In the genomic region with DNA sequence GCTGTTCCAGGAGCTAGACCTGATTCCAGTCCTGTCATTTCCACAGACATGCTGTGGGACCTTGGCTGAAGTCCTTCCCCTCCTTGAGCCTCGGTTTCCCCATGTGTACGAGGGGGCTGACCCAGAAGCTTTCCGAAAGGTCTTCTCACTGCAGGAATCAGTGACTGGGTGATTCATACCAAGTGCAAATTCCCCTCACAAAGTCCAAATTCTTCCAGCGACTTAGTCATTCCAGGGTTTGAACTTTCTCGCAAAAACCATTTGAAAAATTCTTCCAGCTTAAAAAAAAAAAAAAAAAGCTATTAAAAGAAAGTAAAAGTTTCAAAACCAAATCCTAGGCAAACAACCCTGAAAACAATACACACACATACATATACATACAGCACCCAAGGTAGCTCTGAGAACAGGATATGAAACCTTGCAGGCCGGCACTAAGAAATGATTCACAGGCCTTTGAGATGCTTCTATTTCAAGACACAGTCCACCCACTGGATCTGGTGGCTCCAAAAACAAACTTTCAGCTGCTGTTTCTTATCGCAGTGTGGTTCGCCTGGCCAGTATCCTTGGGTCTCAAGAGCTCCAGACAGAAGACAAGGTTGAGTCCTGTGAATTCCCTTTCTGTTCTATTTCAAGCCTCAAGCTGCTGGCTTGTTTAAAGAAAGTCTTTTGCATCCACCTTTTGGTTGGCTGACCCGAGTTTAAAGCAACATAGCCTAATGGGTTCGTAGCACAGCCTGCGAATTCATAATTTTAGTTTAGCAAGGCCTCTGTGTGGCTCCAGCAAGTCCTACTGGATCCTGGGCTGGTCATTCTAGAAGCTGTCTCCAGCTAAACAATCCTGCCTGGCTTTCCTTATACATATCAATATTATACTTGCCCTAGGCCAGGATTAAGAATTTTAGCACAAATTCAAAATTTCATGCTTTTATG, we compare ENCODE assay signal across 9 cellular contexts. TPM values are rescaled to one million over a fixed set of nuclear protein-coding genes. Genes with fewer than 3 reads are reported as not detected.
A peak's percentile ranks its signal among the peaks of the same experiment; 100 is the strongest.
DNase-seq lines count a peak whose midpoint lies in the region; ATAC-seq, FAIRE-seq and TF ChIP-seq lines count a peak whose summit lies in the region.
"Had no signal": no experiment of that assay in that cellular context is flagged by ENCODE, and none has a peak within 500 bp of the region (broad histone marks: within the 10 kb centered on the region; RNA-seq: fewer than 3 reads in every experiment).

No MANE protein-coding gene starts in this region.

- peak overlapping the region; percentile 83 for H3K27ac Mint-ChIP-seq in neural crest cell (ENCODE audit: unreplicated experiment)

- H3K27me3 Mint-ChIP-seq in neural crest cell (ENCODE audit: low read depth), result no peaks in the 10 kb centered on the region

- no peaks in the 10 kb centered on the region for H3K9me3 Mint-ChIP-seq in neural crest cell

- ATAC-seq in HG02798 (IDR thresholded peaks at IDR 0.05; ENCODE audit: poor library complexity, unreplicated experiment), result peak; percentile 85

- H3K4me3 Mint-ChIP-seq in neural crest cell, result no peak overlapping the region

- peak; percentile 41 for DNase-seq in NK-92 treated with Interleukin-12 subunit alpha and Interleukin-12 subunit beta, amount 100 ng/mL, for 24 hours (lab: John Stamatoyannopoulos, UW)
- DNase-seq in NK-92 (lab: John Stamatoyannopoulos, UW; ENCODE audit: unreplicated experiment) (no peak), RCC 7860 (ENCODE audit: low spot score) (peak; percentile 82), coronary artery (ENCODE audit: low spot score) (peak; percentile 88), neural crest cell (ENCODE audit: low read depth, low spot score) (no peak), occipital lobe (lab: John Stamatoyannopoulos, UW) (no peak), NCI-H748 treated with DMSO at 0.1 percent for 48 hours (lab: John Stamatoyannopoulos, UW) (no peak)

- H3K27ac ChIP-seq in coronary artery, result peak overlapping the region; percentile 86 to 92

- no peaks in the 10 kb centered on the region for H3K36me3 Mint-ChIP-seq in neural crest cell (ENCODE audit: low read depth)

- peaks cover 60% of the 10 kb centered on the region for H3K4me1 Mint-ChIP-seq in neural crest cell

- peak; percentile 85 for FAIRE-seq in RCC 7860 (lab: Jason Lieb, UNC)
- FAIRE-seq: A204.1 had no signal

- TF ChIP-seq CTCF in coronary artery (IDR thresholded peaks at IDR 0.05) (no peak), neural crest cell (conservative IDR thresholded peaks at IDR 0.05) (no peak)

- H3K4me3 ChIP-seq in coronary artery, result peak overlapping the region; percentile 65

RNA-seq across cellular contexts. Expression of a gene that starts 18.0 kb away (rescaled TPM):
- total RNA-seq in neural crest cell (36.2 and 40.9 TPM in 2 replicates), occipital lobe (30.3 TPM)

RNA-seq across cellular contexts. Expression of a gene that starts 46.3 kb away (rescaled TPM):
- 23.5 and 23.7 TPM in 2 replicates for total RNA-seq in neural crest cell
- total RNA-seq in occipital lobe, result 0.78 TPM

Comparison
In these comparisons a context has a peak if more than half of its experiments do, and no peak if none do; other contexts are left out.
1. DNase-seq: peak in NK-92 treated with Interleukin-12 subunit alpha and Interleukin-12 subunit beta, amount 100 ng/mL, for 24 hours (single experiment), RCC 7860 (single experiment) and coronary artery (single experiment); none in NK-92 (single experiment), neural crest cell (single experiment), occipital lobe (single experiment) and NCI-H748 treated with DMSO at 0.1 percent for 48 hours (single experiment).
2. RNA of a gene that starts 46.3 kb away (total RNA-seq): 23.5 to 23.7 TPM in neural crest cell; 0.78 TPM in occipital lobe (single experiment); every median in the first group is over 10 times any median in the second.